In the genomic region with DNA sequence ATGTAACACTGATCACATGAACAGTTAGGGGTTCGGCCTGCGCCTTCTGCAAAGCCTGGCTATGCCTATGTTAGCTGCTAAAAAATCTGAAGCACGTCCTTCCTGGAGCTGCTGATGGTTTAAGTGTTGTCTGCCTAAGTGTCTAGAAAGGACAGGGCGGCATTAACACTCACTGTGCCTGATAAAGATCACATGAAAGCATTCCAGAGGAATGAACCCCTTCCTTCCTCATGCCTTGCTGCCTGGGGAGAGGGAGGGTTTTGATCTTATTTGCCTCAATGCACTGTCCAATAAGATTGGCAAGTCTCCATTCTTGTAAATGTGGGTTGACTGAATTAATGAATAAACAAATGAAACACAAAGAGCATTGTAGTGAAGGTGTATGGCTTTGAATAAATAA, we compare ENCODE assay signal across 13 cellular contexts. TPM values are rescaled to one million over a fixed set of nuclear protein-coding genes. Genes with fewer than 3 reads are reported as not detected.
DNase-seq lines count a peak whose midpoint lies in the region; ATAC-seq and TF ChIP-seq lines count a peak whose summit lies in the region.
"Had no signal": no experiment of that assay in that cellular context is flagged by ENCODE, and none has a peak within 500 bp of the region (broad histone marks: within the 10 kb centered on the region; RNA-seq: fewer than 3 reads in every experiment).

No MANE protein-coding gene starts in this region.

- TF ChIP-seq POLR2A in IMR-90 (IDR thresholded peaks at IDR 0.05; ENCODE audit: low read depth, low read length), result no peak
- no peak for TF ChIP-seq POLR2A in upper lobe of left lung (IDR thresholded peaks at IDR 0.05)

- H3K27me3 ChIP-seq in IMR-90 (ENCODE audit: control insufficient read depth, insufficient read depth, low read length), result no peaks in the 10 kb centered on the region
- no peaks in the 10 kb centered on the region for H3K27me3 ChIP-seq in upper lobe of left lung
- no peaks in the 10 kb centered on the region for H3K27me3 ChIP-seq in WERI-Rb-1 (ENCODE audit: insufficient read depth, low read depth, severe bottlenecking)

- H3K79me1 ChIP-seq in IMR-90 (ENCODE audit: low read depth in 1 of 2, low read length in 2 of 2), result peaks cover 0 to 50% of the 10 kb centered on the region in 2 experiments; a peak in 2 of 4 replicates

- no peak overlapping the region for H4K5ac ChIP-seq in IMR-90 (ENCODE audit: low read depth, low read length)

- H3K9ac ChIP-seq in IMR-90 (ENCODE audit: low read depth, low read length), result no peak overlapping the region

- peak overlapping the region; percentile 25; the same call in 1 of the 2 replicates for H2AK5ac ChIP-seq in IMR-90 (ENCODE audit: low read depth, low read length)

- H3K4me2 ChIP-seq in IMR-90 (ENCODE audit: low read depth, low read length), result no peak overlapping the region

- CTCF ChIA-PET in IMR-90 (lab: Yijun Ruan, JAX), result interaction anchor here (0.8 to 1.6 kb wide), 2 partner anchors 12 to 132 kb away, joined by 3 read pairs; no protein-coding TSS in a partner anchor
- CTCF ChIA-PET in activated naive CD4-positive, alpha-beta T cell treated with anti-CD3 and anti-CD28 coated beads, Interleukin-2, amount 10 ng/mL, durations not matched to agents 7 days and 5 days (lab: Charles Lee), result no interaction called here

- H3K9me3 ChIP-seq in IMR-90 (ENCODE audit: control insufficient read depth, insufficient read depth, low read length), result no peaks in the 10 kb centered on the region
- no peaks in the 10 kb centered on the region for H3K9me3 ChIP-seq in mesodermal cell (ENCODE audit: control insufficient read depth, low read length)
- no peaks in the 10 kb centered on the region for H3K9me3 ChIP-seq in upper lobe of left lung
- H3K9me3 ChIP-seq in WERI-Rb-1 (ENCODE audit: severe bottlenecking), result no peaks in the 10 kb centered on the region

- in situ Hi-C loops in IMR-90 (cut with MboI; ENCODE audit: low sequenced_read_pairs), result no loop called here

- no peak overlapping the region for H3K56ac ChIP-seq in IMR-90 (ENCODE audit: extremely low read depth, insufficient read depth, low read length)

- peak overlapping the region; percentile 66 for H2AFZ ChIP-seq in IMR-90 (replicated peaks; ENCODE audit: low read length, poor library complexity)

- H3K36me3 Mint-ChIP-seq in activated naive CD4-positive, alpha-beta T cell treated with anti-CD3 and anti-CD28 coated beads, Interleukin-2, amount 10 ng/mL, durations not matched to agents 7 days and 5 days, result peaks cover 8% of the 10 kb centered on the region

- H3K4me3 Mint-ChIP-seq in activated naive CD4-positive, alpha-beta T cell treated with anti-CD3 and anti-CD28 coated beads, Interleukin-2, amount 10 ng/mL, durations not matched to agents 7 days and 5 days, result no peak overlapping the region
- H3K4me3 Mint-ChIP-seq: dendritic cell treated with granulocyte-macrophage colony-stimulating factor and Interleukin-4, amounts not matched to agents 40 ng/mL and 50 ng/mL, for 4 days; stimulated activated naive CD8-positive, alpha-beta T cell treated with anti-CD3 and anti-CD28 coated beads, Interleukin-15, Interleukin-2, amounts not matched to agents 100 ng/mL and 50 ng/mL, for 24 hours had no signal

- no peak overlapping the region for H3K27ac ChIP-seq in IMR-90 (ENCODE audit: insufficient read depth, low read length)
- H3K27ac ChIP-seq in coronary artery, result peak overlapping the region in 1 of 2 donors; percentile 37
- peak overlapping the region; percentile 85 for H3K27ac ChIP-seq in mesodermal cell (ENCODE audit: low read depth, low read length, severe bottlenecking)
- H3K27ac ChIP-seq in upper lobe of left lung, result peak overlapping the region in 2 of 4 donors; percentile 75 to 79
- no peak overlapping the region for H3K27ac ChIP-seq in WERI-Rb-1
- H3K27ac ChIP-seq: C4-2B had no signal

- 50% methylated on average over 2 of the region's 4 CpGs; no CpG with 5 or more reads in 1 of the 2 experiments for WGBS in IMR-90 (ENCODE audit: extremely low coverage in 2 of 2, insufficient read length in 1 of 2), 2 experiments
- WGBS in mesodermal cell (ENCODE audit: insufficient coverage in 2 of 2), 2 experiments, result 32 to 55% methylated on average over 2 to 4 of the region's 4 CpGs
- WGBS in upper lobe of left lung, 2 donors, result 45 to 56% methylated on average over 3 to 4 of the region's 4 CpGs

- intact Hi-C loops in IMR-90 (cut with micrococcal nuclease), result no loop called here

- H2BK120ac ChIP-seq in IMR-90 (ENCODE audit: low read depth, low read length), result peak overlapping the region; percentile 17

- H3K18ac ChIP-seq in IMR-90 (ENCODE audit: low read depth, low read length), result no peak overlapping the region

- H2BK20ac ChIP-seq in IMR-90 (ENCODE audit: low read depth, low read length), result peak overlapping the region; percentile 16; the same call in 1 of the 2 replicates

- POLR2A ChIA-PET in IMR-90 (lab: Charles Lee; ENCODE audit: unreplicated experiment), result no interaction called here

- no peak overlapping the region for H2BK5ac ChIP-seq in IMR-90 (ENCODE audit: low read depth, low read length, poor library complexity, severe bottlenecking)

- no TSS peak for BruUV-seq in IMR-90 (replicated peaks; lab: Mats Ljungman, UMichigan)

- no peaks in the 10 kb centered on the region for H3K9me3 Mint-ChIP-seq in activated naive CD4-positive, alpha-beta T cell treated with anti-CD3 and anti-CD28 coated beads, Interleukin-2, amount 10 ng/mL, durations not matched to agents 7 days and 5 days
- H3K9me3 Mint-ChIP-seq: dendritic cell treated with granulocyte-macrophage colony-stimulating factor and Interleukin-4, amounts not matched to agents 40 ng/mL and 50 ng/mL, for 4 days; stimulated activated naive CD8-positive, alpha-beta T cell treated with anti-CD3 and anti-CD28 coated beads, Interleukin-15, Interleukin-2, amounts not matched to agents 100 ng/mL and 50 ng/mL, for 24 hours had no signal

- H3K9me1 ChIP-seq in IMR-90 (ENCODE audit: insufficient read depth, low read length), result peaks cover 6% of the 10 kb centered on the region; the same call in 1 of the 2 replicates

- peaks cover 73% of the 10 kb centered on the region for H3K4me1 Mint-ChIP-seq in activated naive CD4-positive, alpha-beta T cell treated with anti-CD3 and anti-CD28 coated beads, Interleukin-2, amount 10 ng/mL, durations not matched to agents 7 days and 5 days

- H2BK15ac ChIP-seq in IMR-90 (ENCODE audit: low read depth, low read length), result no peak overlapping the region

- H3K4ac ChIP-seq in IMR-90 (ENCODE audit: low read depth, low read length), result peak overlapping the region; percentile 9

- ATAC-seq in IMR-90 (ENCODE audit: low read depth) (peak; percentile 79), upper lobe of left lung (ENCODE audit: low FRiP score in 2 of 2) (no peak)

- DNase-seq in AG08395 (ENCODE audit: low spot score) (peak; percentile 13), IMR-90 (peak; percentile 49), coronary artery (ENCODE audit: low spot score) (no peak), upper lobe of left lung (no peak), WERI-Rb-1 (no peak), GM19238 (ENCODE audit: insufficient read length, low spot score) (no peak)
- DNase-seq in activated naive CD4-positive, alpha-beta T cell treated with anti-CD3 and anti-CD28 coated beads, Interleukin-2, amount 10 ng/mL, durations not matched to agents 7 days and 5 days, result no peak
- DNase-seq: stimulated activated CD4-positive, alpha-beta T cell treated with anti-CD3 and anti-CD28 coated beads, Interleukin-12 subunit alpha, Interleukin-12 subunit beta, amount 100 ng/mL, for 4 hours; T-helper 1 cell had no signal

- TF ChIP-seq CTCF in IMR-90 (conservative IDR thresholded peaks at IDR 0.05; ENCODE audit: low read depth, low read length), result no peak
- no peak for TF ChIP-seq CTCF in coronary artery (IDR thresholded peaks at IDR 0.05)
- no peak for TF ChIP-seq CTCF in upper lobe of left lung (IDR thresholded peaks at IDR 0.05)
- TF ChIP-seq CTCF in WERI-Rb-1 (IDR thresholded peaks at IDR 0.05; ENCODE audit: low read depth, low read length), result no peak

- dilution Hi-C loops in IMR-90 (cut with HindIII; ENCODE audit: low sequenced_read_pairs, unreplicated experiment), result no loop called here

- H3K14ac ChIP-seq in IMR-90 (replicated peaks; ENCODE audit: low read depth, low read length), result peak overlapping the region; percentile 30

- no peaks in the 10 kb centered on the region for H3K27me3 Mint-ChIP-seq in activated naive CD4-positive, alpha-beta T cell treated with anti-CD3 and anti-CD28 coated beads, Interleukin-2, amount 10 ng/mL, durations not matched to agents 7 days and 5 days
- H3K27me3 Mint-ChIP-seq: stimulated activated naive CD8-positive, alpha-beta T cell treated with anti-CD3 and anti-CD28 coated beads, Interleukin-15, Interleukin-2, amounts not matched to agents 100 ng/mL and 50 ng/mL, for 24 hours had no signal

- peaks cover 6% of the 10 kb centered on the region for H3K4me1 ChIP-seq in IMR-90 (ENCODE audit: control insufficient read depth, insufficient read depth, low read length)
- peaks cover 53% of the 10 kb centered on the region for H3K4me1 ChIP-seq in mesodermal cell (ENCODE audit: control insufficient read depth, insufficient read depth, low read length, poor library complexity, severe bottlenecking)
- H3K4me1 ChIP-seq in upper lobe of left lung, result peaks cover 23 to 72% (median 45%) of the 10 kb centered on the region in 4 donors

- H3K36me3 ChIP-seq in IMR-90 (ENCODE audit: control insufficient read depth, insufficient read depth, low read length) (no peaks in the 10 kb centered on the region), mesodermal cell (ENCODE audit: control insufficient read depth, insufficient read depth, low read length) (peaks cover 10% of the 10 kb centered on the region), upper lobe of left lung (no peaks in the 10 kb centered on the region), WERI-Rb-1 (no peaks in the 10 kb centered on the region)

- H4K91ac ChIP-seq in IMR-90 (ENCODE audit: insufficient read depth, low read depth, low read length), result no peak overlapping the region

- H2AK9ac ChIP-seq in IMR-90 (replicated peaks; ENCODE audit: low read depth, low read length, poor library complexity), result no peak overlapping the region

- 0 out of 2 replicates have a peak, but pooled peaks cover under 1% of the 10 kb centered on the region for H4K20me1 ChIP-seq in IMR-90 (ENCODE audit: insufficient read depth, low read length)

- peak overlapping the region in 1 of 2 experiments; percentile 44; a peak in 1 of 4 replicates for H4K8ac ChIP-seq in IMR-90 (ENCODE audit: low read depth in 2 of 2, low read length in 2 of 2)

- TF ChIP-seq EP300 in upper lobe of left lung (IDR thresholded peaks at IDR 0.05), result peak in 2 of 4 donors; percentile 12 to 31

- H3K23ac ChIP-seq in IMR-90 (ENCODE audit: low read depth, low read length), result no peak overlapping the region

- no peak for TF ChIP-seq RAD21 in IMR-90 (IDR thresholded peaks at IDR 0.05; ENCODE audit: low read length)

- H3K4me3 ChIP-seq in IMR-90 (ENCODE audit: insufficient read depth, low read depth, low read length) (no peak overlapping the region), coronary artery (peak overlapping the region; percentile 17), mesodermal cell (ENCODE audit: extremely low read depth, insufficient read depth, low read length, poor library complexity, severe bottlenecking) (no peak overlapping the region), upper lobe of left lung (peak overlapping the region in 1 of 4 donors; percentile 27), WERI-Rb-1 (ENCODE audit: low read depth, low read length) (no peak overlapping the region)

- H3K27ac Mint-ChIP-seq in activated naive CD4-positive, alpha-beta T cell treated with anti-CD3 and anti-CD28 coated beads, Interleukin-2, amount 10 ng/mL, durations not matched to agents 7 days and 5 days, result no peak overlapping the region
- H3K27ac Mint-ChIP-seq: dendritic cell treated with granulocyte-macrophage colony-stimulating factor and Interleukin-4, amounts not matched to agents 40 ng/mL and 50 ng/mL, for 4 days; stimulated activated naive CD8-positive, alpha-beta T cell treated with anti-CD3 and anti-CD28 coated beads, Interleukin-15, Interleukin-2, amounts not matched to agents 100 ng/mL and 50 ng/mL, for 24 hours had no signal

RNA-seq across cellular contexts. Expression of a gene that starts 5.2 kb away (rescaled TPM):
- 7.2 and 9.7 TPM in 2 replicates for total RNA-seq in IMR-90 (2012; rRNA removed)
- polyA plus RNA-seq in IMR-90 (2012; rRNA removed), result 4.8 and 6.4 TPM in 2 replicates
- polyA plus RNA-seq in IMR-90 (2012; cell fraction: cytosol; rRNA removed), result 2.7 and 3.8 TPM in 2 replicates
- 5.8 and 10.6 TPM in 2 replicates for polyA plus RNA-seq in IMR-90 (2012; cell fraction: nucleus; rRNA removed; ENCODE audit: low replicate concordance)
- 64.4 TPM for polyA plus RNA-seq in mesodermal cell (2013, experiment 1 of 2)
- 63.4 TPM for polyA plus RNA-seq in mesodermal cell (2013, experiment 2 of 2)
- total RNA-seq in upper lobe of left lung, result 100 to 1,000 TPM; 155 to 284 (median 170) TPM

Comparison
In these comparisons a context has a peak if more than half of its experiments do, and no peak if none do; other contexts are left out.
1. DNase-seq: peak in AG08395 (single experiment) and IMR-90 (single experiment); none in coronary artery (single experiment), upper lobe of left lung (0 of 2), WERI-Rb-1 (single experiment), GM19238 (single experiment) and activated naive CD4-positive, alpha-beta T cell treated with anti-CD3 and anti-CD28 coated beads, Interleukin-2, amount 10 ng/mL, durations not matched to agents 7 days and 5 days (single experiment).
2. RNA of a gene that starts 5.2 kb away (total RNA-seq): 155 to 284 TPM in upper lobe of left lung; 7.2 to 9.7 TPM in IMR-90; every median in the first group is over 10 times any median in the second.